Comparison of ENCODE assay signal across 1 cellular context in genomic region chr19:6393074-6393981, GRCh38.
A peak's percentile ranks its signal among the peaks of the same experiment; 100 is the strongest.
TF ChIP-seq lines count a peak whose summit lies in the region.

GTF2F1 (minus strand) TSS chr19:6393164; CDS start chr19:6392995, 169 bp downstream.

TF ChIP-seq in HepG2, 621 proteins besides CTCF, POLR2A, EP300 and RAD21 (continued from another document and continues in another):
- TF ChIP-seq BRF2 (CRISPR knock-in tag; IDR thresholded peaks at IDR 0.05): no peak
- peak; percentile 51 for TF ChIP-seq TBX2 (CRISPR knock-in tag; IDR thresholded peaks at IDR 0.05; ENCODE audit: borderline replicate concordance)
- peak; percentile 72 for TF ChIP-seq YY1 (IDR thresholded peaks at IDR 0.05; ENCODE audit: insufficient read depth, insufficient replicate concordance, low read depth, low read length)
- TF ChIP-seq DNMT1 (CRISPR knock-in tag; IDR thresholded peaks at IDR 0.05): peak; percentile 65; the same call in 1 of the 2 replicates
- TF ChIP-seq ETV6 (CRISPR knock-in tag; conservative IDR thresholded peaks at IDR 0.05): no peak
- TF ChIP-seq, protein P1, sequence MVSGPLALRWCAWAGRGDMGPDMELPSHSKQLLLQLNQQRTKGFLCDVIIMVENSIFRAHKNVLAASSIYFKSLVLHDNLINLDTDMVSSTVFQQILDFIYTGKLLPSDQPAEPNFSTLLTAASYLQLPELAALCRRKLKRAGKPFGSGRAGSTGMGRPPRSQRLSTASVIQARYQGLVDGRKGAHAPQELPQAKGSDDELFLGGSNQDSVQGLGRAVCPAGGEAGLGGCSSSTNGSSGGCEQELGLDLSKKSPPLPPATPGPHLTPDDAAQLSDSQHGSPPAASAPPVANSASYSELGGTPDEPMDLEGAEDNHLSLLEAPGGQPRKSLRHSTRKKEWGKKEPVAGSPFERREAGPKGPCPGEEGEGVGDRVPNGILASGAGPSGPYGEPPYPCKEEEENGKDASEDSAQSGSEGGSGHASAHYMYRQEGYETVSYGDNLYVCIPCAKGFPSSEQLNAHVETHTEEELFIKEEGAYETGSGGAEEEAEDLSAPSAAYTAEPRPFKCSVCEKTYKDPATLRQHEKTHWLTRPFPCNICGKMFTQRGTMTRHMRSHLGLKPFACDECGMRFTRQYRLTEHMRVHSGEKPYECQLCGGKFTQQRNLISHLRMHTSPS (CRISPR knock-in tag; IDR thresholded peaks at IDR 0.05; ENCODE audit: low read depth): no peak
- TF ChIP-seq RBM39 (IDR thresholded peaks at IDR 0.05; ENCODE audit: low read depth, low read length, poor library complexity, severe bottlenecking): peak; percentile 16
- TF ChIP-seq, protein P2, sequence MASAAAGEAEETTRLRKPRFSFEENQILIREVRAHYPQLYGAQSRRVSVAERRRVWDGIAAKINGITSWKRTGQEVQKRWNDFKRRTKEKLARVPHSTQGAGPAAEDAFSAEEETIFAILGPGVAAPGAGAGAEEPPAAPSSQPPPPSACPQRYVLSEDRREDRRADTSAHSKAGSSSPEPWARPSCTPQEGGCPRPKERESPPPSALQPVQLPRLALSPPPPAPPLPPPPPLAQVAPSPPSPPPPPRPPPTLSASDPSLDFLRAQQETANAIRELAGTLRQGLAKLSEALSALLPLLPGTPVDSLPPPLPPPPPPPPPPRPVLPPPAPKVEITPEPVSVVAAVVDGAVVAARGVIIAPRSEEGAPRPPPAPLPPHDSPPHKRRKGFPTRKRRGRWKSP (CRISPR knock-in tag; IDR thresholded peaks at IDR 0.05): no peak
- TF ChIP-seq ZNF234 (CRISPR knock-in tag; conservative IDR thresholded peaks at IDR 0.05): no peak; the same call in 1 of the 2 replicates
- no peak for TF ChIP-seq SCMH1 (CRISPR knock-in tag; IDR thresholded peaks at IDR 0.05; ENCODE audit: borderline replicate concordance)
- TF ChIP-seq RFX5 (IDR thresholded peaks at IDR 0.05; ENCODE audit: low read depth, low read length): peak; percentile 55; the same call in 1 of the 2 replicates
- no peak for TF ChIP-seq PCBP2 (optimal IDR thresholded peaks at IDR 0.05; ENCODE audit: low read depth, low read length, poor library complexity, severe bottlenecking)
- TF ChIP-seq HCFC1 (IDR thresholded peaks at IDR 0.05; ENCODE audit: low read depth, low read length): peak; percentile 54; the same call in 1 of the 2 replicates
- TF ChIP-seq SAP130 (CRISPR knock-in tag; IDR thresholded peaks at IDR 0.05; ENCODE audit: low read depth): peak; percentile 98
- no peak for TF ChIP-seq ZBTB10 (CRISPR knock-in tag; IDR thresholded peaks at IDR 0.05; ENCODE audit: borderline replicate concordance)
- TF ChIP-seq ELF4 (CRISPR knock-in tag; IDR thresholded peaks at IDR 0.05; ENCODE audit: borderline replicate concordance): no peak; the same call in none of the 2 replicates
- TF ChIP-seq, protein P3, sequence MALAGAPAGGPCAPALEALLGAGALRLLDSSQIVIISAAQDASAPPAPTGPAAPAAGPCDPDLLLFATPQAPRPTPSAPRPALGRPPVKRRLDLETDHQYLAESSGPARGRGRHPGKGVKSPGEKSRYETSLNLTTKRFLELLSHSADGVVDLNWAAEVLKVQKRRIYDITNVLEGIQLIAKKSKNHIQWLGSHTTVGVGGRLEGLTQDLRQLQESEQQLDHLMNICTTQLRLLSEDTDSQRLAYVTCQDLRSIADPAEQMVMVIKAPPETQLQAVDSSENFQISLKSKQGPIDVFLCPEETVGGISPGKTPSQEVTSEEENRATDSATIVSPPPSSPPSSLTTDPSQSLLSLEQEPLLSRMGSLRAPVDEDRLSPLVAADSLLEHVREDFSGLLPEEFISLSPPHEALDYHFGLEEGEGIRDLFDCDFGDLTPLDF (CRISPR knock-in tag; IDR thresholded peaks at IDR 0.05): no peak
- TF ChIP-seq, protein P4, sequence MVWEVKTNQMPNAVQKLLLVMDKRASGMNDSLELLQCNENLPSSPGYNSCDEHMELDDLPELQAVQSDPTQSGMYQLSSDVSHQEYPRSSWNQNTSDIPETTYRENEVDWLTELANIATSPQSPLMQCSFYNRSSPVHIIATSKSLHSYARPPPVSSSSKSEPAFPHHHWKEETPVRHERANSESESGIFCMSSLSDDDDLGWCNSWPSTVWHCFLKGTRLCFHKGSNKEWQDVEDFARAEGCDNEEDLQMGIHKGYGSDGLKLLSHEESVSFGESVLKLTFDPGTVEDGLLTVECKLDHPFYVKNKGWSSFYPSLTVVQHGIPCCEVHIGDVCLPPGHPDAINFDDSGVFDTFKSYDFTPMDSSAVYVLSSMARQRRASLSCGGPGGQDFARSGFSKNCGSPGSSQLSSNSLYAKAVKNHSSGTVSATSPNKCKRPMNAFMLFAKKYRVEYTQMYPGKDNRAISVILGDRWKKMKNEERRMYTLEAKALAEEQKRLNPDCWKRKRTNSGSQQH (CRISPR knock-in tag; IDR thresholded peaks at IDR 0.05; ENCODE audit: low read depth): no peak
- TF ChIP-seq ZNF570 (CRISPR knock-in tag; IDR thresholded peaks at IDR 0.05; ENCODE audit: borderline replicate concordance): no peak
- TF ChIP-seq KAT7 (CRISPR knock-in tag; IDR thresholded peaks at IDR 0.05; ENCODE audit: borderline replicate concordance): no peak; the same call in 1 of the 2 replicates
- no peak for TF ChIP-seq FOXP4 (CRISPR knock-in tag; IDR thresholded peaks at IDR 0.05)
- no peak for TF ChIP-seq MBD4 (IDR thresholded peaks at IDR 0.05; ENCODE audit: borderline replicate concordance, low read length)
- TF ChIP-seq ZBTB2 (CRISPR knock-in tag; IDR thresholded peaks at IDR 0.05; ENCODE audit: low read depth): no peak
- no peak for TF ChIP-seq RORA (CRISPR knock-in tag; IDR thresholded peaks at IDR 0.05)
- TF ChIP-seq, protein P5, sequence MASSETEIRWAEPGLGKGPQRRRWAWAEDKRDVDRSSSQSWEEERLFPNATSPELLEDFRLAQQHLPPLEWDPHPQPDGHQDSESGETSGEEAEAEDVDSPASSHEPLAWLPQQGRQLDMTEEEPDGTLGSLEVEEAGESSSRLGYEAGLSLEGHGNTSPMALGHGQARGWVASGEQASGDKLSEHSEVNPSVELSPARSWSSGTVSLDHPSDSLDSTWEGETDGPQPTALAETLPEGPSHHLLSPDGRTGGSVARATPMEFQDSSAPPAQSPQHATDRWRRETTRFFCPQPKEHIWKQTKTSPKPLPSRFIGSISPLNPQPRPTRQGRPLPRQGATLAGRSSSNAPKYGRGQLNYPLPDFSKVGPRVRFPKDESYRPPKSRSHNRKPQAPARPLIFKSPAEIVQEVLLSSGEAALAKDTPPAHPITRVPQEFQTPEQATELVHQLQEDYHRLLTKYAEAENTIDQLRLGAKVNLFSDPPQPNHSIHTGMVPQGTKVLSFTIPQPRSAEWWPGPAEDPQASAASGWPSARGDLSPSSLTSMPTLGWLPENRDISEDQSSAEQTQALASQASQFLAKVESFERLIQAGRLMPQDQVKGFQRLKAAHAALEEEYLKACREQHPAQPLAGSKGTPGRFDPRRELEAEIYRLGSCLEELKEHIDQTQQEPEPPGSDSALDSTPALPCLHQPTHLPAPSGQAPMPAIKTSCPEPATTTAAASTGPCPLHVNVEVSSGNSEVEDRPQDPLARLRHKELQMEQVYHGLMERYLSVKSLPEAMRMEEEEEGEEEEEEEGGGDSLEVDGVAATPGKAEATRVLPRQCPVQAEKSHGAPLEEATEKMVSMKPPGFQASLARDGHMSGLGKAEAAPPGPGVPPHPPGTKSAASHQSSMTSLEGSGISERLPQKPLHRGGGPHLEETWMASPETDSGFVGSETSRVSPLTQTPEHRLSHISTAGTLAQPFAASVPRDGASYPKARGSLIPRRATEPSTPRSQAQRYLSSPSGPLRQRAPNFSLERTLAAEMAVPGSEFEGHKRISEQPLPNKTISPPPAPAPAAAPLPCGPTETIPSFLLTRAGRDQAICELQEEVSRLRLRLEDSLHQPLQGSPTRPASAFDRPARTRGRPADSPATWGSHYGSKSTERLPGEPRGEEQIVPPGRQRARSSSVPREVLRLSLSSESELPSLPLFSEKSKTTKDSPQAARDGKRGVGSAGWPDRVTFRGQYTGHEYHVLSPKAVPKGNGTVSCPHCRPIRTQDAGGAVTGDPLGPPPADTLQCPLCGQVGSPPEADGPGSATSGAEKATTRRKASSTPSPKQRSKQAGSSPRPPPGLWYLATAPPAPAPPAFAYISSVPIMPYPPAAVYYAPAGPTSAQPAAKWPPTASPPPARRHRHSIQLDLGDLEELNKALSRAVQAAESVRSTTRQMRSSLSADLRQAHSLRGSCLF (CRISPR knock-in tag; IDR thresholded peaks at IDR 0.05; ENCODE audit: borderline replicate concordance): no peak
- no peak for TF ChIP-seq MED8 (CRISPR knock-in tag; IDR thresholded peaks at IDR 0.05; ENCODE audit: insufficient replicate concordance)
- TF ChIP-seq HOMEZ (CRISPR knock-in tag; IDR thresholded peaks at IDR 0.05; ENCODE audit: low read depth): no peak; the same call in 1 of the 2 replicates
- no peak for TF ChIP-seq ZSCAN9 (CRISPR knock-in tag; IDR thresholded peaks at IDR 0.05; ENCODE audit: borderline replicate concordance)
- TF ChIP-seq ZNF333 (CRISPR knock-in tag; IDR thresholded peaks at IDR 0.05; ENCODE audit: borderline replicate concordance): no peak; the same call in 1 of the 2 replicates
- no peak for TF ChIP-seq WIZ (CRISPR knock-in tag; IDR thresholded peaks at IDR 0.05)
- no peak for TF ChIP-seq HNF4G (IDR thresholded peaks at IDR 0.05; ENCODE audit: borderline replicate concordance, low read depth, low read length)
- 0 out of 2 replicates have a peak, but pooled peaks have one; percentile 12 for TF ChIP-seq HNF4G (CRISPR knock-in tag; IDR thresholded peaks at IDR 0.05; ENCODE audit: borderline replicate concordance, low read depth)
- TF ChIP-seq ZNF501 (CRISPR knock-in tag; IDR thresholded peaks at IDR 0.05): peak; percentile 80
- no peak for TF ChIP-seq NFRKB (IDR thresholded peaks at IDR 0.05)
- no peak for TF ChIP-seq ZKSCAN8 (CRISPR knock-in tag; IDR thresholded peaks at IDR 0.05; ENCODE audit: borderline replicate concordance)
- peak; percentile 72 for TF ChIP-seq KMT2A (CRISPR knock-in tag; IDR thresholded peaks at IDR 0.05)
- TF ChIP-seq ZNF629 (CRISPR knock-in tag; conservative IDR thresholded peaks at IDR 0.05): no peak
- TF ChIP-seq HDAC2 (CRISPR knock-in tag; IDR thresholded peaks at IDR 0.05): 0 out of 2 replicates have a peak, but pooled peaks have one; percentile 33
- no peak for TF ChIP-seq MAFK (conservative IDR thresholded peaks at IDR 0.05 in 1 of 2, IDR thresholded peaks at IDR 0.05 in 1 of 2; ENCODE audit: low read length in 2 of 2)
- no peak for TF ChIP-seq MATR3 (CRISPR knock-in tag; IDR thresholded peaks at IDR 0.05)
- no peak for TF ChIP-seq ZNF674 (CRISPR knock-in tag; IDR thresholded peaks at IDR 0.05; ENCODE audit: low read depth)
- TF ChIP-seq YEATS4 (CRISPR knock-in tag; IDR thresholded peaks at IDR 0.05; ENCODE audit: borderline replicate concordance): peak; percentile 48; the same call in 1 of the 2 replicates
